ENCODE assay signal across 8 cellular contexts in the genomic region with DNA sequence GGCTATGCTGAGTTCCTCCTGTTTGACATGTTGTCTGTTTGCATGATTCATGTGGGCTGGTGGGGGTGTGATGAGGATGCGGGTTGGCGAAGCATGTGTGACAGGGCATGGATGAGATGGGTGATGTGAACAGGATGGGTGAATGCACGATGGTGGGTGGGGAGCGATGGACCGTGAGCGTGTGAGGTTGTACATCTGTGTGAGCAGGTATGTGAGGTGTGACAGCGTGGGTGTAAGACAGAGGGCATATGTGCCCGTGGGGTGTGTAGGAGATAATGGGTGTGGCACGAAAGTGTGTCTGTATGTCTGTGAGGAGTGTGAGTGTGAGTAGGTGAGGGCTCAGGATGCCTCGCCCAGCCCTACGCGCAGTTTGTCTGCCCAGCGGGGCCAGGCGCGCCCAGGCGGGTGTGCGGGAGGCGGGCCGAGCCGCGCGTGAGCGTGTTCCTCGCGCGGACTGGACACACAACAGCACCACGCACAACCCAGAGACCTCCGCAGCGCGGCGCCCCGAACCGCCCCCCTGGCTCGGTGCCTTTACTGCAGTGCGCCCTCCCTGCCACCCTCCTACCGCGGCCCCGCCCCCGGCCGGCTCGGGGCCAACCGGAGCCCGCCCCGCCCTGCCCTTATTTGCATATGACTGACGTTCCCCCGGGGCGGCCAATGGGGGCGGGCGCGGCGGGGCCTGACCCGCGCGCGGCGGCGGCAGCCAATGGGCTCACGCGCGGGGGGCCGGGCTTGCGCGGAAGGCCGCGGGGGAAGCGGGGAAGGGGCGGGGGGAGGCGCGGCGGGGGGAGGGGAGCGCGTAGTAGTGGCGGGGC. TPM values are rescaled to one million over a fixed set of nuclear protein-coding genes. Genes with fewer than 3 reads are reported as not detected.
DNase-seq lines count a peak whose midpoint lies in the region; ATAC-seq and TF ChIP-seq lines count a peak whose summit lies in the region.

No MANE protein-coding gene starts in this region.

- ATAC-seq in GM19025 (IDR thresholded peaks at IDR 0.05; ENCODE audit: low read depth, unreplicated experiment) (peak; percentile 48), HG03196 (IDR thresholded peaks at IDR 0.05; ENCODE audit: unreplicated experiment) (peak; percentile 44), left colon (peak; percentile 78)

- intact Hi-C loops in left colon (cut with DNase I, micrococcal nuclease): loop anchor here in 1 of 2 donors (5.0 kb wide), 1 partner anchor 36 kb away; no protein-coding TSS in a partner anchor

- TF ChIP-seq CTCF in choroid plexus epithelial cell (conservative IDR thresholded peaks at IDR 0.05; ENCODE audit: low read depth, low read length): no peak

- H3K4me3 ChIP-seq in choroid plexus epithelial cell (ENCODE audit: low read depth, low read length): peak overlapping the region; percentile 72

- peak; percentile 96 for DNase-seq in AG20443 (ENCODE audit: low spot score)
- DNase-seq in NCI-H226: peak; percentile 85
- DNase-seq in activated CD4-positive, alpha-beta T cell treated with anti-CD3 and anti-CD28 coated beads for 1 hour: peak; percentile 94
- DNase-seq in choroid plexus epithelial cell (ENCODE audit: low read depth): peak; percentile 92
- DNase-seq in left colon: peak; percentile 94 to 96
- peak; percentile 87 to 95 (median 92) for DNase-seq in stimulated activated CD4-positive, alpha-beta T cell treated with anti-CD3 and anti-CD28 coated beads, Interleukin-1b, Interleukin-23, amount 100 ng/mL, for 24 hours (ENCODE audit: low read depth in 4 of 4, low spot score in 1 of 4)

RNA-seq across cellular contexts. Expression of gene CIC, which starts 14.4 kb away (rescaled TPM):
- total RNA-seq in left colon: 10 to 100 TPM; 43.0 to 47.9 TPM

RNA-seq across cellular contexts. Expression of gene PRR19, which starts 18.5 kb away (rescaled TPM):
- under 1 TPM; 0.49 to 0.50 TPM for total RNA-seq in left colon

RNA-seq across cellular contexts. Expression of gene PAFAH1B3, which starts 19.0 kb away (rescaled TPM):
- 10 to 100 TPM; 25.9 to 40.5 TPM for total RNA-seq in left colon

RNA-seq across cellular contexts. Expression of gene ERF, which starts 28.5 kb away (rescaled TPM):
- total RNA-seq in left colon: 10 to 100 TPM; 40.8 to 50.1 TPM

RNA-seq across cellular contexts. Expression of gene TMEM145, which starts 29.7 kb away (rescaled TPM):
- total RNA-seq in left colon: under 1 TPM; 0.21 to 0.25 TPM

Comparison
In these comparisons a context has a peak if more than half of its experiments do, and no peak if none do; other contexts are left out.
1. Peak in every context shown above with its lines: DNase-seq, ATAC-seq and H3K4me3 ChIP-seq.